9 cellular contexts compared by ENCODE assay signal in the genomic region with DNA sequence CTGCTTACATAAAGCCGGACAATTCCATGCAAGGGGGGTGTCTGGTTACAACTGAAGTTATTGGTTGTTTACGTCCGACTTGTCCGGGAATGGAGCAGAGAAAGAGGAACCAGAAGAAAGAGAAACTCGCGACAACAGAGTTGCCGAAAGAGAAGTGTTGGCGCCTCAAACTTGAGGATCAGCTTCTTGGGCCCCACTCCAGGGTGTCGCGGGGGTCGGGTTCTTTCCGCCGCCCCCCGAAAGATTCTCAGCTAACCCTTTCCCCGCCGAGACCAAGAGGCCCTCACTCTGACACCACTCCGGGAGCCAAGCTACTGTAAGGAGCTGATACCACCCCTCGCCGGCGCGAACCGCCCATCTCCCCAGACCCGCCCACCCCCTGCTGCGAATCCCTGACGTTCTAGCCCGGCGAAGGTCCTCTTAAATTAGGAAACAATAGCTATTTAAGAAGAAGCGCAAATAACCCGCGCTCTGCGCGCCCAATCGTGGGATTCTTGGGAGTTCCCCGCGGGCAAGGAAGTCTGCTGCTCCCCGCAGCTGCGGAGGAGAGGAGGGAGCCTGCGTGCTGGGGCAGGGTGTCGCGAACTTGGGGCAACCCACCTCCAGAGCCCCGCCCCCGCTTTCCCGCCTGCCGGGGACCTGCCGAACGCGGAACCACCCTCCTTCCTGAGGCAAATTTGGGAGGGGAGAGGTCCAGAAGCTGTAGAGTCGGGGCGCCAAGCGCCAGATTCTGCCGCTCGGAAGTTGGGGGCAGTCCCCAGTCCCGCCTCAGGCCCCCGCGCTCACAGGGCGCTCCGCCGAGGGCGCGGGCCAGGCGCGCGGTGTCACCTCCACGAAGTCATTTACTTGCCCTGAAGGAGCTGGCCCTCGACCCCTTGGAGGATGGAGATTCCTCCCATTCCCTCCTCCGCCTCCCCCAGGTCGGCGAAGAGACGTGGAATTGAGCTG. TPM values are rescaled to one million over a fixed set of nuclear protein-coding genes. Genes with fewer than 3 reads are reported as not detected.
DNase-seq lines count a peak whose midpoint lies in the region; ATAC-seq, FAIRE-seq and TF ChIP-seq lines count a peak whose summit lies in the region.
"Had no signal": no experiment of that assay in that cellular context is flagged by ENCODE, and none has a peak within 500 bp of the region (broad histone marks: within the 10 kb centered on the region; RNA-seq: fewer than 3 reads in every experiment).

No MANE protein-coding gene starts in this region.

- no peak for TF ChIP-seq CTCF in kidney (IDR thresholded peaks at IDR 0.05; ENCODE audit: borderline replicate concordance, extremely low read depth, insufficient read depth)

- no peak for ATAC-seq in GM19455 (IDR thresholded peaks at IDR 0.05; ENCODE audit: unreplicated experiment)
- ATAC-seq in GM19324 (IDR thresholded peaks at IDR 0.05; ENCODE audit: low FRiP score, unreplicated experiment) = no peak

- H3K4me1 ChIP-seq in ES-I3 (ENCODE audit: insufficient read depth, low read length) (peaks cover 8% of the 10 kb centered on the region), kidney (ENCODE audit: control insufficient read depth in 1 of 2, insufficient read depth in 1 of 2, low read depth in 1 of 2, low read length in 2 of 2) (peaks cover 6 to 8% of the 10 kb centered on the region in 2 donors), stomach smooth muscle (ENCODE audit: control insufficient read depth, insufficient read depth, low read length) (peaks cover 13% of the 10 kb centered on the region)

- DNase-seq in NCI-H1105 (lab: John Stamatoyannopoulos, UW) (peak; percentile 62), astrocyte of the hippocampus (ENCODE audit: low read depth, low spot score) (peak; percentile 31), kidney (peak; percentile 76)
- no peak for DNase-seq in effector CD4-positive, alpha-beta T cell

- H3K4me3 ChIP-seq in kidney (ENCODE audit: low read length in 2 of 2) (no peak overlapping the region), stomach smooth muscle (ENCODE audit: low read length in 2 of 2) (peak overlapping the region; percentile 48 to 58)

- H3K9me3 ChIP-seq in ES-I3 (ENCODE audit: control insufficient read depth, insufficient read depth, low read length) (no peaks in the 10 kb centered on the region), kidney (ENCODE audit: control insufficient read depth in 1 of 2, low read length in 2 of 2) (no peaks in the 10 kb centered on the region), stomach smooth muscle (ENCODE audit: control insufficient read depth in 2 of 2, low read length in 2 of 2) (no peaks in the 10 kb centered on the region)

- H3K36me3 ChIP-seq in ES-I3 (ENCODE audit: insufficient read depth, low read length) (no peaks in the 10 kb centered on the region), kidney (ENCODE audit: control insufficient read depth in 1 of 2, insufficient read depth in 2 of 2, low read length in 2 of 2) (no peaks in the 10 kb centered on the region), stomach smooth muscle (ENCODE audit: control insufficient read depth in 2 of 2, insufficient read depth in 2 of 2, low read length in 2 of 2) (no peaks in the 10 kb centered on the region)

- intact Hi-C loops in kidney (cut with DNase I) = no loop called here

- H3K27me3 ChIP-seq in stomach smooth muscle (ENCODE audit: control insufficient read depth in 1 of 2, insufficient read depth in 2 of 2, low read length in 2 of 2) = peaks cover 45 to 55% of the 10 kb centered on the region in 2 donors

- H3K9ac ChIP-seq in ES-I3 (ENCODE audit: low read depth, low read length) = peak overlapping the region; percentile 56; the same call in 1 of the 2 replicates
- no peak overlapping the region for H3K9ac ChIP-seq in kidney (ENCODE audit: low read length in 2 of 2)
- H3K9ac ChIP-seq in stomach smooth muscle (ENCODE audit: low read length in 2 of 2) = no peak overlapping the region

- H3K27ac ChIP-seq in kidney (ENCODE audit: low read depth in 2 of 2, low read length in 2 of 2) (no peak overlapping the region), stomach smooth muscle (ENCODE audit: low read length) (no peak overlapping the region)

- FAIRE-seq in kidney (lab: Jason Lieb, UNC) = no peak

RNA-seq across cellular contexts. Expression of a gene that starts 8.5 kb away (rescaled TPM):
- not detected for total RNA-seq in kidney
- not detected for polyA plus RNA-seq in kidney (ENCODE audit: insufficient read depth, low read depth, low replicate concordance)
- total RNA-seq: T-helper 2 cell treated with Interferon-gamma antibody and Interleukin-4, amounts not matched to agents 100 ng/mL and 5 ng/mL, for 36 hours had no signal

Comparison
In these comparisons a context has a peak if more than half of its experiments do, and no peak if none do; other contexts are left out.
1. H3K4me3 ChIP-seq: peak in stomach smooth muscle (2 of 2); none in kidney (0 of 2).